ENCODE assay signal across 29 cellular contexts in genomic region chr4:82551734-82552133, GRCh38. TPM values are rescaled to one million over a fixed set of nuclear protein-coding genes. Genes with fewer than 3 reads are reported as not detected.
"Had no signal": no experiment of that assay in that cellular context is flagged by ENCODE, and none has a peak within 500 bp of the region (broad histone marks: within the 10 kb centered on the region; RNA-seq: fewer than 3 reads in every experiment).

No MANE protein-coding gene starts in this region.

- H3K4me3 ChIP-seq: esophagus muscularis mucosa, gastrocnemius medialis, heart left ventricle had no signal

- H3K27ac ChIP-seq: brain microvascular endothelial cell, esophagus muscularis mucosa, foreskin keratinocyte, gastrocnemius medialis, heart left ventricle had no signal

- H3K36me3 ChIP-seq: brain microvascular endothelial cell, esophagus muscularis mucosa, gastrocnemius medialis, heart left ventricle had no signal

- DNase-seq: activated CD4-positive, alpha-beta memory T cell treated with anti-CD3 and anti-CD28 coated beads, Interleukin-2, amount 10 ng/mL, durations not matched to agents 7 days and 5 days; activated CD4-positive, alpha-beta T cell treated with anti-CD3 and anti-CD28 coated beads for 1 hour; activated CD4-positive, alpha-beta T cell treated with anti-CD3 and anti-CD28 coated beads for 4 hours; activated CD4-positive, alpha-beta T cell treated with anti-CD3 and anti-CD28 coated beads, Interleukin-2, amount 10 ng/mL, durations not matched to agents 7 days and 5 days; activated CD4-positive, alpha-beta T cell treated with anti-CD3 and anti-CD28 coated beads, Interleukin-2, amount 50 U/mL, for 4 hours; activated CD8-positive, alpha-beta memory T cell treated with anti-CD3 and anti-CD28 coated beads, Interleukin-2, amount 50 U/mL, for 48 hours; activated gamma-delta T cell; activated naive CD4-positive, alpha-beta T cell; activated naive CD4-positive, alpha-beta T cell treated with anti-CD3 and anti-CD28 coated beads, Interleukin-2, amount 10 ng/mL, durations not matched to agents 7 days and 5 days; activated naive CD8-positive, alpha-beta T cell treated with anti-CD3 and anti-CD28 coated beads, Interleukin-2, amount 10 ng/mL, durations not matched to agents 7 days and 5 days; activated T-cell treated with anti-CD3 and anti-CD28 coated beads for 4 hours; activated T-cell treated with anti-CD3 and anti-CD28 coated beads, Interleukin-2, amount 50 U/mL, for 24 hours; activated T-cell treated with anti-CD3 and anti-CD28 coated beads, Interleukin-2, amount 50 U/mL, for 72 hours; amniotic stem cell; anterior cingulate cortex; brain microvascular endothelial cell; caudate nucleus; cortex of kidney; dermis blood vessel endothelial cell; effector CD4-positive, alpha-beta T cell; effector memory CD8-positive, alpha-beta T cell; erythroblast; foreskin keratinocyte; gastrocnemius medialis; glutamatergic neuron; heart left ventricle; hypothalamus had no signal

- H3K4me1 ChIP-seq: esophagus muscularis mucosa, foreskin keratinocyte, gastrocnemius medialis, heart left ventricle had no signal

- H3K27me3 ChIP-seq: brain microvascular endothelial cell, esophagus muscularis mucosa, gastrocnemius medialis, heart left ventricle had no signal

- H3K9me3 ChIP-seq: esophagus muscularis mucosa, gastrocnemius medialis had no signal

RNA-seq across cellular contexts. Expression of gene TMEM150C, which starts 10.1 kb away (rescaled TPM):
- total RNA-seq: activated CD4-positive, alpha-beta memory T cell treated with anti-CD3 and anti-CD28 coated beads, Interleukin-2, amount 10 ng/mL, durations not matched to agents 7 days and 5 days; activated CD4-positive, alpha-beta T cell treated with anti-CD3 and anti-CD28 coated beads, Interleukin-2, amount 10 ng/mL, durations not matched to agents 7 days and 5 days; activated naive CD4-positive, alpha-beta T cell treated with anti-CD3 and anti-CD28 coated beads, Interleukin-2, amount 50 U/mL, for 72 hours; activated naive CD8-positive, alpha-beta T cell treated with anti-CD3 and anti-CD28 coated beads, Interleukin-2, amount 10 ng/mL, durations not matched to agents 7 days and 5 days had no signal
